8 cellular contexts compared by ENCODE assay signal in genomic region chr15:32844118-32844711, GRCh38.
A peak's percentile ranks its signal among the peaks of the same experiment; 100 is the strongest.
DNase-seq lines count a peak whose midpoint lies in the region; ATAC-seq and TF ChIP-seq lines count a peak whose summit lies in the region.

No MANE protein-coding gene starts in this region.

- DNase-seq in A172 (ENCODE audit: low spot score) (peak; percentile 38), GM20000 (ENCODE audit: low spot score) (peak; percentile 24), RPMI7951 (ENCODE audit: low read depth) (peak; percentile 58), foreskin keratinocyte (no peak), upper lobe of right lung (no peak), KG1 (lab: John Stamatoyannopoulos, UW) (no peak)
- no peak for DNase-seq in activated naive CD4-positive, alpha-beta T cell (lab: John Stamatoyannopoulos, UW)

- H3K9me3 ChIP-seq in upper lobe of right lung = no peaks in the 10 kb centered on the region

- no peak overlapping the region for H3K4me3 ChIP-seq in upper lobe of right lung

- TF ChIP-seq CTCF in GM20000 (IDR thresholded peaks at IDR 0.05; ENCODE audit: extremely low read depth, missing control alignments) = peak; percentile 50
- TF ChIP-seq CTCF in foreskin keratinocyte (conservative IDR thresholded peaks at IDR 0.05) = peak; percentile 83
- TF ChIP-seq CTCF in upper lobe of right lung (IDR thresholded peaks at IDR 0.05) = peak; percentile 66

- H3K27ac ChIP-seq in foreskin keratinocyte = no peak overlapping the region
- H3K27ac ChIP-seq in upper lobe of right lung = no peak overlapping the region

- H3K27me3 ChIP-seq in foreskin keratinocyte (no peaks in the 10 kb centered on the region), upper lobe of right lung (no peaks in the 10 kb centered on the region)

- no peaks in the 10 kb centered on the region for H3K4me1 ChIP-seq in foreskin keratinocyte
- peaks cover 3% of the 10 kb centered on the region for H3K4me1 ChIP-seq in upper lobe of right lung

- no peaks in the 10 kb centered on the region for H3K36me3 ChIP-seq in upper lobe of right lung

- ATAC-seq in foreskin keratinocyte (peak; percentile 53), upper lobe of right lung (no peak), GM21423 (IDR thresholded peaks at IDR 0.05; ENCODE audit: unreplicated experiment) (no peak)

- intact Hi-C loops in upper lobe of right lung (cut with DNase I) = no loop called here

Comparison
In these comparisons a context has a peak if more than half of its experiments do, and no peak if none do; other contexts are left out.
1. DNase-seq: peak in A172 (single experiment), GM20000 (single experiment) and RPMI7951 (single experiment); none in foreskin keratinocyte (0 of 2), upper lobe of right lung (single experiment), KG1 (single experiment) and activated naive CD4-positive, alpha-beta T cell (0 of 4).
2. Peak in every context shown above with its lines, with median percentiles within 50 percentile points of each other: CTCF ChIP-seq.